22 cellular contexts compared by ENCODE assay signal in the genomic region with DNA sequence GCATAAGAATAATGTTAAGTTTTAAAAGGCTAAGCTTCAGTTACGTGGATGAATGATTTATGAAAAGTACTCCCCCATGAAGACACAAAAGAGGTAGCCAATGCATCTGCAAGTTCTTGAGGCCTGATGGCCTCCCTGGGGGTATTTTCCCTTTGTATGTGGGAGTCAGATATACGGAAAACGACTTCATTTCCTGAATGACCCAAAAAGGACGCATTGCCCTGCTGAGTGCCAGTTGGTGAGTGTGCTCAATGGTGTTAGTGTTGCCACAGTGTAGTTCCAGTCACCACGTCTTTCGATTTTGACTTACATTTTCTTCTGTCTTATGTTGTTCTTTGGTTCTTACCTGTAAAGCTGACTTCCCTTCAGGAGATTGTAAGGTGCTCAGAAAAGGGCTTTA. TPM values are rescaled to one million over a fixed set of nuclear protein-coding genes. Genes with fewer than 3 reads are reported as not detected.
DNase-seq lines count a peak whose midpoint lies in the region; ATAC-seq and TF ChIP-seq lines count a peak whose summit lies in the region.
"Had no signal": no experiment of that assay in that cellular context is flagged by ENCODE, and none has a peak within 500 bp of the region (broad histone marks: within the 10 kb centered on the region; RNA-seq: fewer than 3 reads in every experiment).

No MANE protein-coding gene starts in this region.

- H3K27ac ChIP-seq in BLaER1 (no peak overlapping the region), GM23248 (no peak overlapping the region), ascending aorta (peak overlapping the region; percentile 41 to 62)
- H3K27ac ChIP-seq in CD8-positive, alpha-beta memory T cell (ENCODE audit: low read depth, low read length), result no peak overlapping the region
- H3K27ac ChIP-seq: KMS-11, parathyroid adenoma, uterus had no signal

- H3K27me3 ChIP-seq in BLaER1 (no peaks in the 10 kb centered on the region), GM23248 (replicated peaks; ENCODE audit: insufficient read depth) (no peaks in the 10 kb centered on the region), ascending aorta (no peaks in the 10 kb centered on the region)
- H3K27me3 ChIP-seq in CD8-positive, alpha-beta memory T cell (ENCODE audit: insufficient read depth, low read length, poor library complexity, severe bottlenecking), result no peaks in the 10 kb centered on the region
- H3K27me3 ChIP-seq: uterus had no signal

- 68 to 69% methylated on average over 6 of the region's 6 CpGs for WGBS in GM23248 (ENCODE audit: low coverage in 1 of 2, low lambda C conversion rate in 2 of 2, missing lambda C conversion rate in 2 of 2), 2 experiments

- in situ Hi-C loops in GM23248 (cut with MboI), result no loop called here

- H3K9me3 ChIP-seq in BLaER1 (no peaks in the 10 kb centered on the region), GM23248 (ENCODE audit: low read depth) (no peaks in the 10 kb centered on the region), ascending aorta (no peaks in the 10 kb centered on the region)
- H3K9me3 ChIP-seq in CD8-positive, alpha-beta memory T cell (ENCODE audit: low read length), result no peaks in the 10 kb centered on the region
- H3K9me3 ChIP-seq: mucosa of descending colon, uterus had no signal

- no peak for TF ChIP-seq CTCF in ascending aorta (IDR thresholded peaks at IDR 0.05)

- H4K20me1 ChIP-seq in BLaER1, result peaks cover 85% of the 10 kb centered on the region
- no peaks in the 10 kb centered on the region for H4K20me1 ChIP-seq in GM23248 (ENCODE audit: insufficient read depth)

- H3K36me3 ChIP-seq in BLaER1 (peaks cover 34% of the 10 kb centered on the region), GM23248 (ENCODE audit: low read depth) (no peaks in the 10 kb centered on the region), ascending aorta (no peaks in the 10 kb centered on the region)
- no peaks in the 10 kb centered on the region for H3K36me3 ChIP-seq in CD8-positive, alpha-beta memory T cell (ENCODE audit: insufficient read depth, low read length)
- H3K36me3 ChIP-seq: uterus had no signal

- H3K4me1 ChIP-seq in BLaER1 (peaks cover 71% of the 10 kb centered on the region), GM23248 (ENCODE audit: insufficient read depth) (peaks cover 34% of the 10 kb centered on the region), ascending aorta (peaks cover 28 to 60% of the 10 kb centered on the region in 2 donors)
- H3K4me1 ChIP-seq in CD8-positive, alpha-beta memory T cell (ENCODE audit: insufficient read depth, low read length), result peaks cover 27% of the 10 kb centered on the region

- H2AFZ ChIP-seq in GM23248, result no peak overlapping the region
- H2AFZ ChIP-seq: parathyroid adenoma had no signal

- H3K27me3 Mint-ChIP-seq in memory B cell, result no peaks in the 10 kb centered on the region
- H3K27me3 Mint-ChIP-seq in CD8-positive, alpha-beta memory T cell, result no peaks in the 10 kb centered on the region
- H3K27me3 Mint-ChIP-seq: activated T-cell treated with anti-CD3 and anti-CD28 coated beads, Interleukin-2, amount 50 U/mL, for 24 hours had no signal

- H3K9me3 Mint-ChIP-seq in memory B cell, result no peaks in the 10 kb centered on the region
- H3K9me3 Mint-ChIP-seq in CD8-positive, alpha-beta memory T cell, result no peaks in the 10 kb centered on the region
- H3K9me3 Mint-ChIP-seq: activated T-cell treated with anti-CD3 and anti-CD28 coated beads, Interleukin-2, amount 50 U/mL, for 24 hours; T-helper 1 cell treated with Interleukin-12 subunit alpha and Interleukin-12 subunit beta and Interleukin-4 antibody, amounts not matched to agents 30 μg/mL and 1 μg/mL, for 36 hours had no signal

- peak; percentile 30 for DNase-seq in GM23248
- no peak for DNase-seq in ascending aorta (ENCODE audit: low spot score in 2 of 2)
- DNase-seq in memory B cell (ENCODE audit: low spot score in 2 of 2), result no peak
- DNase-seq in CD8-positive, alpha-beta memory T cell, result no peak
- DNase-seq in NCI-H510A treated with DMSO at 0.1 percent for 48 hours (lab: John Stamatoyannopoulos, UW), result no peak
- DNase-seq in HCEC 1CT, result no peak
- DNase-seq: activated CD4-positive, alpha-beta T cell treated with anti-CD3 and anti-CD28 coated beads for 1 hour; activated T-cell treated with anti-CD3 and anti-CD28 coated beads, Interleukin-2, amount 50 U/mL, for 24 hours; amniotic stem cell; erythroblast; glutamatergic neuron; H7; mucosa of descending colon; NCI-H146; NCI-H69; stimulated activated naive CD8-positive, alpha-beta T cell treated with anti-CD3 and anti-CD28 coated beads, Interleukin-15, Interleukin-2, amounts not matched to agents 100 U/mL and 50 U/mL, for 24 hours; uterus had no signal

- H3K36me3 Mint-ChIP-seq in memory B cell, result peaks cover 21% of the 10 kb centered on the region
- H3K36me3 Mint-ChIP-seq in CD8-positive, alpha-beta memory T cell, result peaks cover 0 to 9% (median 9%) of the 10 kb centered on the region in 3 donors

- POLR2A ChIA-PET in CD8-positive, alpha-beta memory T cell (lab: Charles Lee), result no interaction called here

- H3K4me2 ChIP-seq in BLaER1 (peak overlapping the region; percentile 83), GM23248 (ENCODE audit: unreplicated experiment) (no peak overlapping the region)
- H3K4me2 ChIP-seq: KMS-11 had no signal

- peaks cover 64% of the 10 kb centered on the region for H3K4me1 Mint-ChIP-seq in memory B cell
- peaks cover 51 to 83% (median 71%) of the 10 kb centered on the region in 3 donors for H3K4me1 Mint-ChIP-seq in CD8-positive, alpha-beta memory T cell

- peaks cover 26% of the 10 kb centered on the region for H3F3A ChIP-seq in GM23248 (ENCODE audit: insufficient read depth)

- intact Hi-C loops in ascending aorta (cut with DNase I), result loop anchor here (10.0 kb wide), 1 partner anchor 137 kb away; no protein-coding TSS in a partner anchor

- no peak overlapping the region for H3K4me3 Mint-ChIP-seq in memory B cell
- peak overlapping the region in 1 of 7 donors; percentile 10 for H3K4me3 Mint-ChIP-seq in CD8-positive, alpha-beta memory T cell
- H3K4me3 Mint-ChIP-seq: activated T-cell treated with anti-CD3 and anti-CD28 coated beads, Interleukin-2, amount 50 U/mL, for 24 hours; T-helper 1 cell treated with Interleukin-12 subunit alpha and Interleukin-12 subunit beta and Interleukin-4 antibody, amounts not matched to agents 30 μg/mL and 1 μg/mL, for 36 hours had no signal

- H3K27ac Mint-ChIP-seq in memory B cell, result peak overlapping the region; percentile 31
- H3K27ac Mint-ChIP-seq in CD8-positive, alpha-beta memory T cell, result peak overlapping the region in 1 of 8 donors; percentile 29
- H3K27ac Mint-ChIP-seq: activated T-cell treated with anti-CD3 and anti-CD28 coated beads, Interleukin-2, amount 50 U/mL, for 24 hours; T-helper 1 cell treated with Interleukin-12 subunit alpha and Interleukin-12 subunit beta and Interleukin-4 antibody, amounts not matched to agents 30 μg/mL and 1 μg/mL, for 36 hours had no signal

- peaks cover 96% of the 10 kb centered on the region for H3K79me2 ChIP-seq in GM23248 (ENCODE audit: insufficient read depth)

- CTCF ChIA-PET in CD8-positive, alpha-beta memory T cell (lab: Charles Lee), result no interaction called here

- no peak for ATAC-seq in memory B cell (ENCODE audit: low read depth)
- no peak for ATAC-seq in HG03045 (IDR thresholded peaks at IDR 0.05; ENCODE audit: unreplicated experiment)
- ATAC-seq: mucosa of descending colon; stimulated activated naive CD8-positive, alpha-beta T cell treated with anti-CD3 and anti-CD28 coated beads, Interleukin-15, Interleukin-2, amounts not matched to agents 100 U/mL and 50 U/mL, for 24 hours had no signal

- H3K9me2 ChIP-seq in GM23248 (ENCODE audit: insufficient read depth), result no peaks in the 10 kb centered on the region

- H3K9ac ChIP-seq in BLaER1 (no peak overlapping the region; the same call in 1 of the 2 replicates), GM23248 (no peak overlapping the region)
- H3K9ac ChIP-seq: KMS-11, parathyroid adenoma had no signal

- no peak overlapping the region for H3K4me3 ChIP-seq in BLaER1
- no peak overlapping the region for H3K4me3 ChIP-seq in GM23248
- H3K4me3 ChIP-seq in ascending aorta, result no peak overlapping the region
- H3K4me3 ChIP-seq in CD8-positive, alpha-beta memory T cell (ENCODE audit: low read length), result no peak overlapping the region
- H3K4me3 ChIP-seq: mucosa of descending colon, uterus had no signal

RNA-seq across cellular contexts. Expression of a gene that starts 8.0 kb away (rescaled TPM):
- 5.3 and 10.4 TPM in 2 replicates for total RNA-seq in GM23248 (2014; rRNA removed; shearing (Covaris generic))
- 2.5 and 2.9 TPM in 2 replicates for polyA plus RNA-seq in GM23248 (2016; fragmentation: Nextera tagmentation; extraction: Ambion mirVana)
- 21.6 TPM for total RNA-seq in ascending aorta
- 10 to 100 TPM; 49.3 to 51.5 TPM for total RNA-seq in CD8-positive, alpha-beta memory T cell
- 6.0 TPM for polyA plus RNA-seq in CD8-positive, alpha-beta memory T cell

Comparison
In these comparisons a context has a peak if more than half of its experiments do, and no peak if none do; other contexts are left out.
1. H3K27ac ChIP-seq: peak in ascending aorta (2 of 2); none in BLaER1 (single experiment), GM23248 (single experiment) and CD8-positive, alpha-beta memory T cell (single experiment).